ENCODE assay signal across 8 cellular contexts in the genomic region with DNA sequence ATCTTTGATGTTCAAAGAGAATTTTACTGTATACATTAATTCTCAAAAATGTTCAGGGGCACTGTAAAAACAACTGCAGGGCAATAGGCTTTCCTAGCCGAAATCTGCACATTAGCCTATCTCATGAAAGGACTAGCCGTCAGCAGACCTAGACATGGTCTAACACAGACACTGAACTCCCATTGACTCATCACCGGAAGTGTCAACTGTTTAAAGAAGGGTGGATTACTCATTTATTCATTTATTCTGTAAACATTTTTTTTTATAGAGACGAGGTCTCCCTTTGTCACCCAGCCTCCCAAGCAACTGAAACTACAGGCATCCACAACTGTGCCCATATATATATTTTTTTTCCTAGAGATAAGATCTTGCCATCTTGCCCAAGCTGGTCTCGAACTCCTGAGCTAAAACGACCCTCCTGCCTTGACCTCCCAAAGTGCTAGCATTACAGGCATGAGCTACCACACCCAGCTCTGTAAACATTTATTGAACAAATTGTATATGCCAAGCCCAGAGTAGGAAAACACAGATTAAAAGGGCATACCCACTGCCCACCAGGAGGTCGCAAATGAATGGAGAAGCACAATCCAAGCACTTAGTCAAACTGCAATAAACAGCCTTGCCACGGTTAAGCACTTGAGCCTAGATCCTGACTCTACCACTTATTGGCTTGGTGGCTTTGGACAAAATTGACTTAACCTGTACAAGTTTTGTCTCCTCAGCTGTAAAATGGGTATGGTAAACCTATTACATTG. TPM values are rescaled to one million over a fixed set of nuclear protein-coding genes. Genes with fewer than 3 reads are reported as not detected.
DNase-seq lines count a peak whose midpoint lies in the region; ATAC-seq and TF ChIP-seq lines count a peak whose summit lies in the region.

No MANE protein-coding gene starts in this region.

- intact Hi-C loops in activated B cell treated with CpG ODN at 0.5 μM for 24 hours (cut with micrococcal nuclease): loop anchor here (1.0 kb wide), 1 partner anchor 9 kb away; no protein-coding TSS in a partner anchor

- H2AFZ ChIP-seq in osteoblast (ENCODE audit: low read length): no peak overlapping the region

- no peaks in the 10 kb centered on the region for H3K9me3 ChIP-seq in osteoblast (ENCODE audit: low read depth, low read length)

- H3K27ac ChIP-seq in osteoblast (ENCODE audit: low read depth, low read length) (peak overlapping the region; percentile 69), coronary artery (no peak overlapping the region)

- peak; percentile 92 for DNase-seq in A172 (ENCODE audit: low spot score)
- no peak for DNase-seq in activated B cell treated with CpG ODN at 0.5 μM for 24 hours
- peak; percentile 72 for DNase-seq in osteoblast (ENCODE audit: insufficient read length, low spot score, missing footprints)
- no peak for DNase-seq in coronary artery (ENCODE audit: low spot score)
- no peak for DNase-seq in DMS114 treated with DMSO at 0.1 percent for 48 hours (lab: John Stamatoyannopoulos, UW; ENCODE audit: unreplicated experiment)

- H3K9me3 Mint-ChIP-seq in activated B cell treated with CpG ODN at 0.5 μM for 24 hours: no peaks in the 10 kb centered on the region

- H3K4me1 Mint-ChIP-seq in activated B cell treated with CpG ODN at 0.5 μM for 24 hours: peaks cover 86% of the 10 kb centered on the region

- TF ChIP-seq CTCF in activated B cell treated with CpG ODN at 0.5 μM for 24 hours (IDR thresholded peaks at IDR 0.05) (no peak), osteoblast (IDR thresholded peaks at IDR 0.05; ENCODE audit: extremely low read depth, low read depth, low read length) (no peak), coronary artery (IDR thresholded peaks at IDR 0.05) (no peak)

- peaks cover 20% of the 10 kb centered on the region for H3K36me3 Mint-ChIP-seq in activated B cell treated with CpG ODN at 0.5 μM for 24 hours (ENCODE audit: low read depth)

- peak overlapping the region; percentile 13 for H3K4me3 Mint-ChIP-seq in activated B cell treated with CpG ODN at 0.5 μM for 24 hours

- ATAC-seq in GM18868 (IDR thresholded peaks at IDR 0.05; ENCODE audit: unreplicated experiment) (peak; percentile 91), HG03342 (IDR thresholded peaks at IDR 0.05; ENCODE audit: unreplicated experiment) (peak; percentile 88), activated B cell treated with CpG ODN at 0.5 μM for 24 hours (ENCODE audit: low read depth) (peak; percentile 64), HG03025 (IDR thresholded peaks at IDR 0.05; ENCODE audit: low FRiP score, unreplicated experiment) (no peak)

- CTCF ChIA-PET in activated B cell treated with CpG ODN at 0.5 μM for 24 hours (lab: Charles Lee): no interaction called here

- H3K4me2 ChIP-seq in osteoblast (ENCODE audit: insufficient read depth, low read length): peak overlapping the region; percentile 33

- H3K27me3 ChIP-seq in osteoblast (ENCODE audit: insufficient read depth, low read length): no peaks in the 10 kb centered on the region

- H3K4me3 ChIP-seq in osteoblast (ENCODE audit: insufficient read depth, low read length): no peak overlapping the region
- no peak overlapping the region for H3K4me3 ChIP-seq in coronary artery

- no peaks in the 10 kb centered on the region for H4K20me1 ChIP-seq in osteoblast (ENCODE audit: insufficient read depth, low read length)

- POLR2A ChIA-PET in activated B cell treated with CpG ODN at 0.5 μM for 24 hours (lab: Charles Lee): interaction anchor here (0.6 to 1.9 kb wide), 6 partner anchors 10 to 111 kb away, joined by 3 to 8 read pairs (median 4); a partner anchor contains a TSS

- peak overlapping the region; percentile 64 for H3K27ac Mint-ChIP-seq in activated B cell treated with CpG ODN at 0.5 μM for 24 hours

- peaks cover 38% of the 10 kb centered on the region for H3K4me1 ChIP-seq in osteoblast (ENCODE audit: insufficient read depth, low read length)

- no peaks in the 10 kb centered on the region for H3K27me3 Mint-ChIP-seq in activated B cell treated with CpG ODN at 0.5 μM for 24 hours

- peaks cover 76% of the 10 kb centered on the region for H3K79me2 ChIP-seq in osteoblast (ENCODE audit: insufficient read depth, low read length)

- no peaks in the 10 kb centered on the region for H3K36me3 ChIP-seq in osteoblast (ENCODE audit: insufficient read depth, low read length)

RNA-seq across cellular contexts. Expression of a gene that starts 26.6 kb away (rescaled TPM):
- total RNA-seq in A172 (2014; rRNA removed; shearing (Covaris generic)): 24.7 and 26.8 TPM in 2 replicates
- 160 and 173 TPM in 2 replicates for total RNA-seq in activated B cell treated with CpG ODN at 0.5 μM for 24 hours
- 21.0 and 27.4 TPM in 2 replicates for total RNA-seq in osteoblast

Comparison
In these comparisons a context has a peak if more than half of its experiments do, and no peak if none do; other contexts are left out.
1. DNase-seq: peak in A172 (single experiment) and osteoblast (single experiment); none in activated B cell treated with CpG ODN at 0.5 μM for 24 hours (single experiment), coronary artery (single experiment) and DMS114 treated with DMSO at 0.1 percent for 48 hours (single experiment).